Comparison of ENCODE assay signal across 16 cellular contexts in genomic region chr11:125941241-125941605, GRCh38. TPM values are rescaled to one million over a fixed set of nuclear protein-coding genes. Genes with fewer than 3 reads are reported as not detected.
DNase-seq lines count a peak whose midpoint lies in the region; ATAC-seq and TF ChIP-seq lines count a peak whose summit lies in the region.
"Had no signal": no experiment of that assay in that cellular context is flagged by ENCODE, and none has a peak within 500 bp of the region (broad histone marks: within the 10 kb centered on the region; RNA-seq: fewer than 3 reads in every experiment).

No MANE protein-coding gene starts in this region.

- H3K36me3 ChIP-seq in BLaER1 treated with 17β-estradiol and CSF1 and Interleukin-3, amounts not matched to agents 10 nM and 100 nM = no peaks in the 10 kb centered on the region
- no peaks in the 10 kb centered on the region for H3K36me3 ChIP-seq in HEK293 (ENCODE audit: control insufficient read depth in 2 of 2, insufficient read depth in 1 of 2, low read length in 2 of 2)

- H4K20me1 ChIP-seq in BLaER1 treated with 17β-estradiol and CSF1 and Interleukin-3, amounts not matched to agents 10 nM and 100 nM = no peaks in the 10 kb centered on the region; a peak in 1 of 22 replicates

- peaks cover 0 to 48% (median 35%) of the 10 kb centered on the region in 10 experiments; a peak in 16 of 20 replicates for H3K4me1 ChIP-seq in BLaER1 treated with 17β-estradiol and CSF1 and Interleukin-3, amounts not matched to agents 10 nM and 100 nM
- H3K4me1 ChIP-seq in HEK293 (ENCODE audit: control insufficient read depth, insufficient read depth, low read length) = no peaks in the 10 kb centered on the region

- peaks cover 34% of the 10 kb centered on the region for H3K4me1 Mint-ChIP-seq in nephron progenitor cell

- H3K9me3 Mint-ChIP-seq in nephron progenitor cell = no peaks in the 10 kb centered on the region
- H3K9me3 Mint-ChIP-seq: activated T-cell treated with anti-CD3 and anti-CD28 coated beads, Interleukin-2, amount 50 U/mL, for 4 hours; T-cell had no signal

- TF ChIP-seq POLR2A in erythroblast (IDR thresholded peaks at IDR 0.05; ENCODE audit: low read length) = no peak

- H3K27me3 Mint-ChIP-seq in nephron progenitor cell (ENCODE audit: low read depth, poor library complexity) = no peaks in the 10 kb centered on the region
- H3K27me3 Mint-ChIP-seq: CD4-positive, CD25-positive, alpha-beta regulatory T cell had no signal

- no peak for ATAC-seq in HG03439 (IDR thresholded peaks at IDR 0.05; ENCODE audit: unreplicated experiment)

- POLR2A ChIA-PET in HEK293 (lab: Yijun Ruan, JAX) = no interaction called here

- no peak overlapping the region for H3K27ac ChIP-seq in BLaER1 treated with 17β-estradiol and CSF1 and Interleukin-3, amounts not matched to agents 10 nM and 100 nM
- H3K27ac ChIP-seq in HEK293 (ENCODE audit: extremely low read depth, low read depth, low read length) = no peak overlapping the region
- H3K27ac ChIP-seq: HL-60 had no signal

- TF ChIP-seq CTCF in HEK293 (tag by site-specific recombination; IDR thresholded peaks at IDR 0.05) (no peak), nephron progenitor cell (IDR thresholded peaks at IDR 0.05) (no peak)

- H3K27ac Mint-ChIP-seq in nephron progenitor cell = peak overlapping the region; percentile 41
- H3K27ac Mint-ChIP-seq: T-cell had no signal

- H3K4me2 ChIP-seq in BLaER1 treated with 17β-estradiol and CSF1 and Interleukin-3, amounts not matched to agents 10 nM and 100 nM = peak overlapping the region in 8 of 11 experiments; percentile 19 to 70 (median 54); a peak in 16 of 22 replicates

- DNase-seq in cerebellum (ENCODE audit: low spot score) (peak; percentile 74), nephron progenitor cell (no peak), erythroblast (lab: John Stamatoyannopoulos, UW) (no peak), pons (ENCODE audit: low spot score) (no peak)
- DNase-seq: activated naive CD4-positive, alpha-beta T cell treated with anti-CD3 and anti-CD28 coated beads, Interleukin-2, amount 50 U/mL, for 16 hours; activated T-cell treated with anti-CD3 and anti-CD28 coated beads, Interleukin-2, amount 50 U/mL, for 4 hours; CD4-positive, CD25-positive, alpha-beta regulatory T cell; dermis blood vessel endothelial cell; stimulated activated naive CD8-positive, alpha-beta T cell treated with anti-CD3 and anti-CD28 coated beads, Interleukin-15, Interleukin-2, amounts not matched to agents 100 U/mL and 50 U/mL, for 24 hours had no signal

- no peak overlapping the region for H3K4me3 ChIP-seq in BLaER1 treated with 17β-estradiol and CSF1 and Interleukin-3, amounts not matched to agents 10 nM and 100 nM
- H3K4me3 ChIP-seq in HEK293 (ENCODE audit: low read depth, low read length) = no peak overlapping the region

- H3K9me3 ChIP-seq in BLaER1 treated with 17β-estradiol and CSF1 and Interleukin-3, amounts not matched to agents 10 nM and 100 nM (replicated peaks in 1 of 11) = no peaks in the 10 kb centered on the region
- no peaks in the 10 kb centered on the region for H3K9me3 ChIP-seq in HEK293 (ENCODE audit: control insufficient read depth, insufficient read depth, low read depth, low read length)

- H3K4me3 Mint-ChIP-seq in nephron progenitor cell = no peak overlapping the region
- H3K4me3 Mint-ChIP-seq: activated T-cell treated with anti-CD3 and anti-CD28 coated beads, Interleukin-2, amount 50 U/mL, for 4 hours; CD4-positive, CD25-positive, alpha-beta regulatory T cell; T-cell had no signal

- CTCF ChIA-PET in HEK293 (lab: Yijun Ruan, JAX) = interaction anchor here (0.8 to 4.2 kb wide), 14 partner anchors 9 to 253 kb away, joined by 3 to 34 read pairs (median 5); partner anchors contain the start of gene CDON

- no peak overlapping the region for H3K9ac ChIP-seq in BLaER1 treated with 17β-estradiol and CSF1 and Interleukin-3, amounts not matched to agents 10 nM and 100 nM

- no peaks in the 10 kb centered on the region for H3K36me3 Mint-ChIP-seq in nephron progenitor cell (ENCODE audit: low read depth)
- H3K36me3 Mint-ChIP-seq: CD4-positive, CD25-positive, alpha-beta regulatory T cell; T-cell had no signal

- no peaks in the 10 kb centered on the region for H3K27me3 ChIP-seq in BLaER1 treated with 17β-estradiol and CSF1 and Interleukin-3, amounts not matched to agents 10 nM and 100 nM

TF ChIP-seq in HEK293, 187 proteins besides CTCF, POLR2A, EP300 and RAD21:
- TF ChIP-seq IKZF3 (tag by site-specific recombination; IDR thresholded peaks at IDR 0.05) (no peak), ZNF202 (tag by site-specific recombination; IDR thresholded peaks at IDR 0.05; ENCODE audit: borderline replicate concordance) (no peak), SCRT2 (tag by site-specific recombination; IDR thresholded peaks at IDR 0.05) (0 out of 2 replicates have a peak, but pooled peaks have one; percentile 22)

RNA-seq across cellular contexts. Expression of gene VSIG10L2, which starts 4.6 kb away (rescaled TPM):
- not detected for total RNA-seq in cerebellum
- total RNA-seq: activated T-cell treated with anti-CD3 and anti-CD28 coated beads, Interleukin-2, amount 50 U/mL, for 4 hours; CD4-positive, CD25-positive, alpha-beta regulatory T cell; dermis blood vessel endothelial cell; endothelial cell of umbilical vein; myocyte; T-cell had no signal

RNA-seq across cellular contexts. Expression of gene DDX25, which starts 36.9 kb away (rescaled TPM):
- 13.4 TPM for total RNA-seq in cerebellum
- total RNA-seq: activated T-cell treated with anti-CD3 and anti-CD28 coated beads, Interleukin-2, amount 50 U/mL, for 4 hours; CD4-positive, CD25-positive, alpha-beta regulatory T cell; dermis blood vessel endothelial cell; endothelial cell of umbilical vein; myocyte had no signal

RNA-seq across cellular contexts. Expression of gene PUS3, which starts 38.2 kb away (rescaled TPM):
- total RNA-seq in cerebellum = 10.6 TPM

RNA-seq across cellular contexts. Expression of gene HYLS1, which starts 53.8 kb away (rescaled TPM):
- 7.8 TPM for total RNA-seq in cerebellum
